ENCODE assay signal across 8 cellular contexts in genomic region chr22:28800308-28801041, GRCh38. TPM values are rescaled to one million over a fixed set of nuclear protein-coding genes. Genes with fewer than 3 reads are reported as not detected.
DNase-seq lines count a peak whose midpoint lies in the region; TF ChIP-seq lines count a peak whose summit lies in the region.

Gene XBP1, minus strand, starts transcription at chr22:28800569.

- H3K9ac ChIP-seq in OCI-LY3 (ENCODE audit: low read length): peak within 1 kb of the TSS; percentile 95

- DNase-seq in COR-L47 (lab: John Stamatoyannopoulos, UW): peak; percentile 92
- DNase-seq in GM20000 (ENCODE audit: low spot score): peak; percentile 97
- DNase-seq in HT-29 (ENCODE audit: low spot score): peak; percentile 99
- peak; percentile 97 for DNase-seq in activated CD8-positive, alpha-beta memory T cell treated with anti-CD3 and anti-CD28 coated beads, Interleukin-2, amount 50 U/mL, for 48 hours
- DNase-seq in endothelial cell (ENCODE audit: low spot score): peak; percentile 95
- DNase-seq in mesothelial cell of epicardium (ENCODE audit: low spot score in 2 of 2, unreplicated experiment in 2 of 2): peak; percentile 87 to 96
- peak; percentile 74 to 86 for DNase-seq in stimulated activated CD8-positive, alpha-beta memory T cell treated with anti-CD3 and anti-CD28 coated beads, Interleukin-15, amount 100 ng/mL, for 4 hours (ENCODE audit: low read depth in 2 of 2)

- H3K4me1 ChIP-seq in OCI-LY3 (ENCODE audit: low read length): peaks cover 50% of the 10 kb centered on the region

- H3K27me3 Mint-ChIP-seq in endothelial cell (ENCODE audit: unreplicated experiment) (peaks cover 6% of the 10 kb centered on the region), mesothelial cell of epicardium (ENCODE audit: low read depth) (no peaks in the 10 kb centered on the region)

- peak within 1 kb of the TSS; percentile 99 for H3K27ac Mint-ChIP-seq in endothelial cell (ENCODE audit: unreplicated experiment)
- H3K27ac Mint-ChIP-seq in mesothelial cell of epicardium: peak within 1 kb of the TSS; percentile 100

- H3K36me3 ChIP-seq in OCI-LY3 (replicated peaks; ENCODE audit: low read depth, low read length): peaks cover 32% of the 10 kb centered on the region

- H3K4me3 Mint-ChIP-seq in endothelial cell (ENCODE audit: unreplicated experiment) (peak within 1 kb of the TSS; percentile 98), mesothelial cell of epicardium (peak within 1 kb of the TSS; percentile 91)

- H4K20me1 ChIP-seq in OCI-LY3 (ENCODE audit: insufficient read depth, low read length): peaks cover 31% of the 10 kb centered on the region

- peak within 1 kb of the TSS; percentile 18; the same call in 1 of the 2 replicates for H2AFZ ChIP-seq in OCI-LY3 (ENCODE audit: low read depth, low read length)

- H3K27me3 ChIP-seq in OCI-LY3 (ENCODE audit: low read depth, low read length): no peaks in the 10 kb centered on the region

- no peaks in the 10 kb centered on the region for H3K9me3 ChIP-seq in OCI-LY3 (ENCODE audit: insufficient read depth, low read length)

- peaks cover 42% of the 10 kb centered on the region for H3K4me1 Mint-ChIP-seq in endothelial cell (ENCODE audit: unreplicated experiment)
- H3K4me1 Mint-ChIP-seq in mesothelial cell of epicardium: peaks cover 26% of the 10 kb centered on the region

- TF ChIP-seq CTCF in GM20000 (IDR thresholded peaks at IDR 0.05; ENCODE audit: extremely low read depth, missing control alignments): no peak
- TF ChIP-seq CTCF in OCI-LY3 (IDR thresholded peaks at IDR 0.05; ENCODE audit: low read depth, low read length): no peak
- TF ChIP-seq CTCF in endothelial cell (IDR thresholded peaks at IDR 0.05; ENCODE audit: unreplicated experiment): no peak
- no peak for TF ChIP-seq CTCF in mesothelial cell of epicardium (IDR thresholded peaks at IDR 0.05; ENCODE audit: unreplicated experiment)

- H3K4me3 ChIP-seq in OCI-LY3 (ENCODE audit: low read length): peak within 1 kb of the TSS; percentile 82

- H3K79me2 ChIP-seq in OCI-LY3 (ENCODE audit: low read length): peaks cover 73% of the 10 kb centered on the region

- no peaks in the 10 kb centered on the region for H3K9me3 Mint-ChIP-seq in endothelial cell (ENCODE audit: unreplicated experiment)
- no peaks in the 10 kb centered on the region for H3K9me3 Mint-ChIP-seq in mesothelial cell of epicardium

- H3K27ac ChIP-seq in OCI-LY3 (ENCODE audit: low read length): peak within 1 kb of the TSS; percentile 77

- peaks cover 16% of the 10 kb centered on the region for H3K36me3 Mint-ChIP-seq in endothelial cell (ENCODE audit: low read depth, unreplicated experiment)
- peaks cover 15% of the 10 kb centered on the region for H3K36me3 Mint-ChIP-seq in mesothelial cell of epicardium

- H3K4me2 ChIP-seq in OCI-LY3 (ENCODE audit: low read length): peak within 1 kb of the TSS; percentile 91

RNA-seq across cellular contexts. Expression of gene XBP1, which starts in this region (rescaled TPM):
- total RNA-seq in HT-29 (2014; rRNA removed; shearing (Covaris generic)): 598 and 686 TPM in 2 replicates
- total RNA-seq in endothelial cell (ENCODE audit: unreplicated experiment) (71.3 TPM), mesothelial cell of epicardium (71.9 to 73.1 TPM (median 72.7 TPM) in 3 replicates)

Comparison
In these comparisons a context has a peak if more than half of its experiments do, and no peak if none do; other contexts are left out.
1. Peak in every context shown above with its lines: DNase-seq, H3K4me3 ChIP-seq and H3K27ac ChIP-seq.